ENCODE assay signal across 25 cellular contexts in genomic region chr10:128105383-128105782, GRCh38.
"Had no signal": no experiment of that assay in that cellular context is flagged by ENCODE, and none has a peak within 500 bp of the region (broad histone marks: within the 10 kb centered on the region; RNA-seq: fewer than 3 reads in every experiment).

No MANE protein-coding gene starts in this region.

- H3K4me3 Mint-ChIP-seq: endodermal cell; naive B cell; nephron; stimulated activated naive B cell treated with anti-CD40 and anti-IgM and Interleukin-4, amounts not matched to agents 10 μg/mL and 1 μg/mL and 100 μg/mL, for 72 hours had no signal

- ATAC-seq: heart left ventricle; left colon; left ventricle myocardium superior; psoas muscle; sciatic nerve; stimulated activated naive B cell treated with anti-CD40 and anti-IgM and Interleukin-4, amounts not matched to agents 10 μg/mL and 1 μg/mL and 100 μg/mL, for 72 hours; stimulated activated naive CD8-positive, alpha-beta T cell treated with anti-CD3 and anti-CD28 coated beads, Interleukin-15, amount 100 ng/mL, for 72 hours had no signal

- H3K36me3 ChIP-seq: tibial nerve had no signal

- H3K36me3 Mint-ChIP-seq: naive B cell; stimulated activated naive B cell treated with anti-CD40 and anti-IgM and Interleukin-4, amounts not matched to agents 10 μg/mL and 1 μg/mL and 100 μg/mL, for 72 hours had no signal

- H3K27ac Mint-ChIP-seq: endodermal cell; nephron; stimulated activated naive B cell treated with anti-CD40 and anti-IgM and Interleukin-4, amounts not matched to agents 10 μg/mL and 1 μg/mL and 100 μg/mL, for 72 hours; stimulated activated naive CD8-positive, alpha-beta T cell treated with anti-CD3 and anti-CD28 coated beads, Interleukin-15, amount 100 ng/mL, for 72 hours had no signal

- H3K27me3 ChIP-seq: heart left ventricle, spleen, testis, tibial nerve had no signal

- DNase-seq: effector CD4-positive, alpha-beta T cell; endodermal cell; erythroblast; foreskin melanocyte; heart left ventricle; hippocampal formation; left colon; left ventricle myocardium superior; mesenchymal stem cell; naive B cell; occipital lobe; psoas muscle; retina; spleen; stimulated activated CD4-positive, alpha-beta T cell treated with anti-CD3 and anti-CD28 coated beads, Interleukin-15, amount 100 ng/mL, for 24 hours; stimulated activated CD4-positive, alpha-beta T cell treated with anti-CD3 and anti-CD28 coated beads, Interleukin-1b, Interleukin-23, amount 100 ng/mL, for 48 hours; stimulated activated CD4-positive, alpha-beta T cell treated with anti-CD3 and anti-CD28 coated beads, Interleukin-4, amount 100 ng/mL, for 24 hours; stimulated activated naive B cell treated with anti-CD40 and anti-IgM and Interleukin-4, amounts not matched to agents 10 μg/mL and 1 μg/mL and 100 μg/mL, for 72 hours; stimulated activated naive CD8-positive, alpha-beta T cell treated with anti-CD3 and anti-CD28 coated beads, Interleukin-15, amount 100 ng/mL, for 72 hours; testis had no signal

- H3K9me3 ChIP-seq: heart left ventricle, psoas muscle, spleen, testis, tibial nerve had no signal

- H3K27ac ChIP-seq: coronary artery, heart left ventricle, psoas muscle, spleen, testis, tibial nerve had no signal

- H3K4me3 ChIP-seq: coronary artery, heart left ventricle, lung, psoas muscle, spleen, testis, tibial nerve had no signal

- H3K9me3 Mint-ChIP-seq: endodermal cell; naive B cell; nephron; stimulated activated naive B cell treated with anti-CD40 and anti-IgM and Interleukin-4, amounts not matched to agents 10 μg/mL and 1 μg/mL and 100 μg/mL, for 72 hours; stimulated activated naive CD8-positive, alpha-beta T cell treated with anti-CD3 and anti-CD28 coated beads, Interleukin-15, amount 100 ng/mL, for 72 hours had no signal

- H3K4me1 Mint-ChIP-seq: endodermal cell; naive B cell; nephron; stimulated activated naive B cell treated with anti-CD40 and anti-IgM and Interleukin-4, amounts not matched to agents 10 μg/mL and 1 μg/mL and 100 μg/mL, for 72 hours had no signal

- H3K4me1 ChIP-seq: psoas muscle, testis, tibial nerve had no signal

- H3K27me3 Mint-ChIP-seq: naive B cell; stimulated activated naive B cell treated with anti-CD40 and anti-IgM and Interleukin-4, amounts not matched to agents 10 μg/mL and 1 μg/mL and 100 μg/mL, for 72 hours; stimulated activated naive CD8-positive, alpha-beta T cell treated with anti-CD3 and anti-CD28 coated beads, Interleukin-15, amount 100 ng/mL, for 72 hours had no signal
